Comparison of ENCODE assay signal across 1 cellular context in genomic region chr17:31374083-31374447, GRCh38.
A peak's percentile ranks its signal among the peaks of the same experiment; 100 is the strongest.
TF ChIP-seq lines count a peak whose summit lies in the region.

No MANE protein-coding gene starts in this region.

TF ChIP-seq in K562, 482 proteins besides CTCF, POLR2A, EP300 and RAD21:
- TF ChIP-seq UBTF (IDR thresholded peaks at IDR 0.05; ENCODE audit: borderline replicate concordance in 1 of 2, low read depth in 2 of 2, low read length in 2 of 2) (no peak), HMGN3 (IDR thresholded peaks at IDR 0.05; ENCODE audit: borderline replicate concordance, extremely low read depth, insufficient read length, low read depth, low read length) (no peak), SPI1 (IDR thresholded peaks at IDR 0.05; ENCODE audit: borderline replicate concordance, low read depth, low read length) (peak; percentile 71; the same call in 1 of the 2 replicates), IRF1 (CRISPR knock-in tag; IDR thresholded peaks at IDR 0.05; ENCODE audit: borderline replicate concordance) (no peak), ZNF431 (CRISPR knock-in tag; IDR thresholded peaks at IDR 0.05) (no peak), FOXO4 (CRISPR knock-in tag; IDR thresholded peaks at IDR 0.05) (no peak)
